ENCODE assay signal across 10 cellular contexts in the genomic region with DNA sequence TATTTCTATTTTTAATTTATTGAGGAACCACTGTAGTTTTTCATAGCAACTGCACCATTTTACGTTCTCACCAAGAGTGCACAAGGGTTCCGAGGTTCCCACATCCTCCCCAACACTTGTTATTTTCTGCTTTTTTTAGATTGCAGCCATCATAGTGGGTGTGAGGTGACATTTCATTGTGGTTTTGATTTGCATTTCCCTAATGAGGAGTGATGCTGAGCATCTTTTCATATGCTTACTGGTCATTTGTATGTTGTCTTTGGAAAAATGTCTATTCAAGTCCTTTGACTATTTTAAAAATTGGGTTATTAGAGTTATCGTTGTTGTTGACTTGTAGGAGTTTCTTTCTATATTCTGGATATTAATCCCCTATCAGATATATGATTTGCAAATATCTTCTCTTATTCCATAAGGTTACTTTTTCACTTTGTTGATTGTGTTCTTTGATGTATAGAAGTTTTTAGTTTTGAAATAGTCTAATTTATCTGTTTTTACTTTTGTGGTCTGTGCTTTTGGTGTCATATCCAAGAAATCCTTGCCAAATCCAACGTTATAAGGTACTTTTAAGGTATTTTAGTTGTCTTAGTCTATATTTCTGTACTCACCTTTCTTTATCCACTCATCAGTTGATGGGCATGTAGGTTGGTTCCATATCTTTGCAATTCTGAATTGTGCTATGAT. TPM values are rescaled to one million over a fixed set of nuclear protein-coding genes. Genes with fewer than 3 reads are reported as not detected.
DNase-seq lines count a peak whose midpoint lies in the region; ATAC-seq and TF ChIP-seq lines count a peak whose summit lies in the region.
"Had no signal": no experiment of that assay in that cellular context is flagged by ENCODE, and none has a peak within 500 bp of the region (broad histone marks: within the 10 kb centered on the region; RNA-seq: fewer than 3 reads in every experiment).

No MANE protein-coding gene starts in this region.

- CTCF ChIA-PET in activated naive CD4-positive, alpha-beta T cell treated with anti-CD3 and anti-CD28 coated beads for 36 hours (lab: Charles Lee), result interaction anchor here (0.5 kb wide), 1 partner anchor 136 kb away, joined by 4 read pairs; no protein-coding TSS in a partner anchor

- no peak for ATAC-seq in activated naive CD4-positive, alpha-beta T cell treated with anti-CD3 and anti-CD28 coated beads, Interleukin-2, amount 50 U/mL, for 72 hours
- ATAC-seq in HG02678 (IDR thresholded peaks at IDR 0.05; ENCODE audit: unreplicated experiment), result no peak

- peak; percentile 40 for DNase-seq in activated naive CD4-positive, alpha-beta T cell treated with anti-CD3 and anti-CD28 coated beads for 36 hours
- DNase-seq in activated naive CD4-positive, alpha-beta T cell (lab: John Stamatoyannopoulos, UW), result no peak
- peak in 1 of 2 donors; percentile 52 for DNase-seq in activated naive CD4-positive, alpha-beta T cell treated with anti-CD3 and anti-CD28 coated beads, Interleukin-2, amount 50 U/mL, for 72 hours (ENCODE audit: low spot score in 2 of 2)
- DNase-seq in kidney epithelial cell (ENCODE audit: low read depth) (no peak), type B pancreatic cell (ENCODE audit: extremely low spot score, unreplicated experiment) (no peak), activated gamma-delta T cell (lab: John Stamatoyannopoulos, UW) (no peak), GM19238 (ENCODE audit: insufficient read length, low spot score) (no peak)
- DNase-seq: DMS153, NCI-H1417 had no signal

- H3K36me3 ChIP-seq in kidney epithelial cell (ENCODE audit: control insufficient read depth, insufficient read depth, low read length), result peaks cover 7% of the 10 kb centered on the region

- H3K27me3 Mint-ChIP-seq in activated naive CD4-positive, alpha-beta T cell treated with anti-CD3 and anti-CD28 coated beads for 36 hours (ENCODE audit: low read depth), result no peaks in the 10 kb centered on the region
- H3K27me3 Mint-ChIP-seq in type B pancreatic cell, result peaks cover 11% of the 10 kb centered on the region

- H3K27me3 ChIP-seq in kidney epithelial cell (ENCODE audit: control insufficient read depth, insufficient read depth, low read length), result no peaks in the 10 kb centered on the region

- H3K27ac Mint-ChIP-seq in activated naive CD4-positive, alpha-beta T cell treated with anti-CD3 and anti-CD28 coated beads for 36 hours, result peak overlapping the region; percentile 78
- H3K27ac Mint-ChIP-seq in activated naive CD4-positive, alpha-beta T cell treated with anti-CD3 and anti-CD28 coated beads, Interleukin-2, amount 50 U/mL, for 72 hours, result peak overlapping the region; percentile 67 to 85
- H3K27ac Mint-ChIP-seq in type B pancreatic cell, result peak overlapping the region; percentile 77

- H3K4me3 ChIP-seq in kidney epithelial cell (ENCODE audit: low read depth, low read length), result peak overlapping the region; percentile 20

- no peaks in the 10 kb centered on the region for H3K9me3 Mint-ChIP-seq in activated naive CD4-positive, alpha-beta T cell treated with anti-CD3 and anti-CD28 coated beads for 36 hours
- no peaks in the 10 kb centered on the region for H3K9me3 Mint-ChIP-seq in activated naive CD4-positive, alpha-beta T cell treated with anti-CD3 and anti-CD28 coated beads, Interleukin-2, amount 50 U/mL, for 72 hours
- no peaks in the 10 kb centered on the region for H3K9me3 Mint-ChIP-seq in type B pancreatic cell

- peaks cover 71% of the 10 kb centered on the region for H3K36me3 Mint-ChIP-seq in activated naive CD4-positive, alpha-beta T cell treated with anti-CD3 and anti-CD28 coated beads for 36 hours (ENCODE audit: low read depth)
- H3K36me3 Mint-ChIP-seq in activated naive CD4-positive, alpha-beta T cell treated with anti-CD3 and anti-CD28 coated beads, Interleukin-2, amount 50 U/mL, for 72 hours, result peaks cover 24 to 46% of the 10 kb centered on the region in 2 donors
- peaks cover 29% of the 10 kb centered on the region for H3K36me3 Mint-ChIP-seq in type B pancreatic cell

- TF ChIP-seq CTCF in kidney epithelial cell (IDR thresholded peaks at IDR 0.05; ENCODE audit: insufficient read depth, low read length, poor library complexity, severe bottlenecking) (no peak), type B pancreatic cell (conservative IDR thresholded peaks at IDR 0.05) (no peak)

- intact Hi-C loops in activated naive CD4-positive, alpha-beta T cell treated with anti-CD3 and anti-CD28 coated beads for 36 hours (cut with micrococcal nuclease), result loop anchor here (2.0 kb wide), 1 partner anchor 15 kb away; no protein-coding TSS in a partner anchor

- H3K4me3 Mint-ChIP-seq in activated naive CD4-positive, alpha-beta T cell treated with anti-CD3 and anti-CD28 coated beads for 36 hours, result peak overlapping the region; percentile 47
- H3K4me3 Mint-ChIP-seq in type B pancreatic cell, result peak overlapping the region; percentile 20

- H3K4me1 Mint-ChIP-seq in activated naive CD4-positive, alpha-beta T cell treated with anti-CD3 and anti-CD28 coated beads for 36 hours (ENCODE audit: low read depth), result peaks cover 85% of the 10 kb centered on the region
- peaks cover 47% of the 10 kb centered on the region for H3K4me1 Mint-ChIP-seq in type B pancreatic cell (ENCODE audit: unreplicated experiment)

RNA-seq across cellular contexts. Expression of gene NEAT1, which starts 9.0 kb away (rescaled TPM):
- total RNA-seq in activated naive CD4-positive, alpha-beta T cell treated with anti-CD3 and anti-CD28 coated beads for 36 hours, result 100 to 1,000 TPM; 693 to 750 TPM
- total RNA-seq in activated naive CD4-positive, alpha-beta T cell treated with anti-CD3 and anti-CD28 coated beads, Interleukin-2, amount 50 U/mL, for 72 hours, result 1,000 to 10,000 TPM in 1 of 2 donors, 100 to 1,000 TPM in 1; 836 to 2,329 TPM
- total RNA-seq in kidney epithelial cell, result 28.7 and 39.8 TPM in 2 replicates
- 229 and 395 TPM in 2 replicates for total RNA-seq in type B pancreatic cell (ENCODE audit: low replicate concordance)

RNA-seq across cellular contexts. Expression of gene FRMD8, which starts 45.2 kb away (rescaled TPM):
- total RNA-seq in activated naive CD4-positive, alpha-beta T cell treated with anti-CD3 and anti-CD28 coated beads for 36 hours, result 10 to 100 TPM; 38.2 to 40.0 TPM
- 10 to 100 TPM; 39.7 to 53.4 TPM for total RNA-seq in activated naive CD4-positive, alpha-beta T cell treated with anti-CD3 and anti-CD28 coated beads, Interleukin-2, amount 50 U/mL, for 72 hours
- total RNA-seq in kidney epithelial cell (39.0 and 47.2 TPM in 2 replicates), type B pancreatic cell (ENCODE audit: low replicate concordance) (35.0 and 41.8 TPM in 2 replicates)

RNA-seq across cellular contexts. Expression of gene SLC25A45, which starts 49.1 kb away (rescaled TPM):
- 10 to 100 TPM; 10.4 to 12.1 TPM for total RNA-seq in activated naive CD4-positive, alpha-beta T cell treated with anti-CD3 and anti-CD28 coated beads for 36 hours
- total RNA-seq in activated naive CD4-positive, alpha-beta T cell treated with anti-CD3 and anti-CD28 coated beads, Interleukin-2, amount 50 U/mL, for 72 hours, result 10 to 100 TPM in 1 of 2 donors, 1 to 10 TPM in 1; 9.7 to 18.5 TPM
- total RNA-seq in kidney epithelial cell (0.29 and 0.82 TPM in 2 replicates), type B pancreatic cell (ENCODE audit: low replicate concordance) (1.9 and 5.6 TPM in 2 replicates)
